Comparison of ENCODE assay signal across 21 cellular contexts in genomic region chr10:8180348-8180747, GRCh38.
"Had no signal": no experiment of that assay in that cellular context is flagged by ENCODE, and none has a peak within 500 bp of the region (broad histone marks: within the 10 kb centered on the region; RNA-seq: fewer than 3 reads in every experiment).

No MANE protein-coding gene starts in this region.

- H3K27ac ChIP-seq: SK-N-MC had no signal

- ATAC-seq: activated CD4-positive, CD25-positive, alpha-beta regulatory T cell treated with anti-CD3 and anti-CD28 coated beads, Interleukin-2, amount 50 U/mL, for 24 hours; activated CD8-positive, alpha-beta T cell treated with anti-CD3 and anti-CD28 coated beads, Interleukin-2, amount 10 ng/mL, durations not matched to agents 7 days and 5 days; activated naive CD8-positive, alpha-beta T cell treated with anti-CD3 and anti-CD28 coated beads, Interleukin-2, amount 50 U/mL, for 24 hours; K562 had no signal

- H3K4me3 ChIP-seq: K562, SK-N-MC had no signal

- DNase-seq: activated CD4-positive, alpha-beta T cell treated with anti-CD3 and anti-CD28 coated beads for 48 hours; activated CD4-positive, alpha-beta T cell treated with anti-CD3 and anti-CD28 coated beads, Interleukin-2, amount 50 U/mL, for 4 hours; activated CD8-positive, alpha-beta memory T cell treated with anti-CD3 and anti-CD28 coated beads, Interleukin-2, amount 50 U/mL, for 48 hours; activated CD8-positive, alpha-beta T cell treated with anti-CD3 and anti-CD28 coated beads, Interleukin-2, amount 10 ng/mL, durations not matched to agents 7 days and 5 days; activated naive CD4-positive, alpha-beta T cell treated with anti-CD3 and anti-CD28 coated beads, Interleukin-2, amount 50 U/mL, for 16 hours; activated naive CD8-positive, alpha-beta T cell treated with anti-CD3 and anti-CD28 coated beads, Interleukin-2, amount 50 U/mL, for 24 hours; activated T-cell treated with anti-CD3 and anti-CD28 coated beads, Interleukin-2, amount 50 U/mL, for 1 hour; amniotic stem cell; Karpas-422; MM.1S; NCI-H1105; NCI-H1436; NCI-H187; NCI-H345; NCI-H510A; NCI-H82; SIG-M5; SW 1271 had no signal
